Comparison of ENCODE assay signal across 1 cellular context in the genomic region with DNA sequence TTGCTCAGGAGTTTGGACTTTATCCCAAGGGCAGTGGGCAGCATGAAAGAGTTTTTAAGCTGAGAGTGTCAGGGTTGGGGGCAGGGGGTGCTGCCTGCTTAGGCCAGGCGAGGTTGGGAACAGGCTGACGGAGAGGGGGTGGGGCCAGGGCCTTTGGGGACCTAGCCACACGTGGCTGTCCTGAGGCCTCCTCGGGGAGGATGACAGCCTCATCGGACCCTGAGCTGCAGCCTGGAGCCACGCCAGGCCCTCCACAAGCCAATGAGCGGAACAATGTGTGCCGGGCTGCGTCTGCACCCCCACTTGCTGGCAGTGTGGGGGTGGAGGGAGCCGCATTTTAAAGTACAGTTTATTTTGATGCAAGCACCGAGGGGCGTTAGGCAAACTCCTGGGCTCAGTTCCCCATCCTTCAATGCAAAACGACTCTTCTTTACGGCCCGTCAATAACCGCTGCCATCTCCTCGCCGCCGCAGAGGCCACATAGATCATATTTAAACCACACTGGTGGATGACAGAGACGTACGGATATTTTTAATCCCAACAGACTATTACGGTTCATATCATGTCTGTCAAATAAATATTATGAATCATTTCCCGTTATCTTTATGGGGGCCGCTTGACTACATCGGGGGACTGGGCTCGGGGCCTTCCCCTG.
TF ChIP-seq lines count a peak whose summit lies in the region.

No MANE protein-coding gene starts in this region.

TF ChIP-seq in GM23338, 12 proteins besides CTCF, POLR2A, EP300 and RAD21:
- TF ChIP-seq, protein P1, sequence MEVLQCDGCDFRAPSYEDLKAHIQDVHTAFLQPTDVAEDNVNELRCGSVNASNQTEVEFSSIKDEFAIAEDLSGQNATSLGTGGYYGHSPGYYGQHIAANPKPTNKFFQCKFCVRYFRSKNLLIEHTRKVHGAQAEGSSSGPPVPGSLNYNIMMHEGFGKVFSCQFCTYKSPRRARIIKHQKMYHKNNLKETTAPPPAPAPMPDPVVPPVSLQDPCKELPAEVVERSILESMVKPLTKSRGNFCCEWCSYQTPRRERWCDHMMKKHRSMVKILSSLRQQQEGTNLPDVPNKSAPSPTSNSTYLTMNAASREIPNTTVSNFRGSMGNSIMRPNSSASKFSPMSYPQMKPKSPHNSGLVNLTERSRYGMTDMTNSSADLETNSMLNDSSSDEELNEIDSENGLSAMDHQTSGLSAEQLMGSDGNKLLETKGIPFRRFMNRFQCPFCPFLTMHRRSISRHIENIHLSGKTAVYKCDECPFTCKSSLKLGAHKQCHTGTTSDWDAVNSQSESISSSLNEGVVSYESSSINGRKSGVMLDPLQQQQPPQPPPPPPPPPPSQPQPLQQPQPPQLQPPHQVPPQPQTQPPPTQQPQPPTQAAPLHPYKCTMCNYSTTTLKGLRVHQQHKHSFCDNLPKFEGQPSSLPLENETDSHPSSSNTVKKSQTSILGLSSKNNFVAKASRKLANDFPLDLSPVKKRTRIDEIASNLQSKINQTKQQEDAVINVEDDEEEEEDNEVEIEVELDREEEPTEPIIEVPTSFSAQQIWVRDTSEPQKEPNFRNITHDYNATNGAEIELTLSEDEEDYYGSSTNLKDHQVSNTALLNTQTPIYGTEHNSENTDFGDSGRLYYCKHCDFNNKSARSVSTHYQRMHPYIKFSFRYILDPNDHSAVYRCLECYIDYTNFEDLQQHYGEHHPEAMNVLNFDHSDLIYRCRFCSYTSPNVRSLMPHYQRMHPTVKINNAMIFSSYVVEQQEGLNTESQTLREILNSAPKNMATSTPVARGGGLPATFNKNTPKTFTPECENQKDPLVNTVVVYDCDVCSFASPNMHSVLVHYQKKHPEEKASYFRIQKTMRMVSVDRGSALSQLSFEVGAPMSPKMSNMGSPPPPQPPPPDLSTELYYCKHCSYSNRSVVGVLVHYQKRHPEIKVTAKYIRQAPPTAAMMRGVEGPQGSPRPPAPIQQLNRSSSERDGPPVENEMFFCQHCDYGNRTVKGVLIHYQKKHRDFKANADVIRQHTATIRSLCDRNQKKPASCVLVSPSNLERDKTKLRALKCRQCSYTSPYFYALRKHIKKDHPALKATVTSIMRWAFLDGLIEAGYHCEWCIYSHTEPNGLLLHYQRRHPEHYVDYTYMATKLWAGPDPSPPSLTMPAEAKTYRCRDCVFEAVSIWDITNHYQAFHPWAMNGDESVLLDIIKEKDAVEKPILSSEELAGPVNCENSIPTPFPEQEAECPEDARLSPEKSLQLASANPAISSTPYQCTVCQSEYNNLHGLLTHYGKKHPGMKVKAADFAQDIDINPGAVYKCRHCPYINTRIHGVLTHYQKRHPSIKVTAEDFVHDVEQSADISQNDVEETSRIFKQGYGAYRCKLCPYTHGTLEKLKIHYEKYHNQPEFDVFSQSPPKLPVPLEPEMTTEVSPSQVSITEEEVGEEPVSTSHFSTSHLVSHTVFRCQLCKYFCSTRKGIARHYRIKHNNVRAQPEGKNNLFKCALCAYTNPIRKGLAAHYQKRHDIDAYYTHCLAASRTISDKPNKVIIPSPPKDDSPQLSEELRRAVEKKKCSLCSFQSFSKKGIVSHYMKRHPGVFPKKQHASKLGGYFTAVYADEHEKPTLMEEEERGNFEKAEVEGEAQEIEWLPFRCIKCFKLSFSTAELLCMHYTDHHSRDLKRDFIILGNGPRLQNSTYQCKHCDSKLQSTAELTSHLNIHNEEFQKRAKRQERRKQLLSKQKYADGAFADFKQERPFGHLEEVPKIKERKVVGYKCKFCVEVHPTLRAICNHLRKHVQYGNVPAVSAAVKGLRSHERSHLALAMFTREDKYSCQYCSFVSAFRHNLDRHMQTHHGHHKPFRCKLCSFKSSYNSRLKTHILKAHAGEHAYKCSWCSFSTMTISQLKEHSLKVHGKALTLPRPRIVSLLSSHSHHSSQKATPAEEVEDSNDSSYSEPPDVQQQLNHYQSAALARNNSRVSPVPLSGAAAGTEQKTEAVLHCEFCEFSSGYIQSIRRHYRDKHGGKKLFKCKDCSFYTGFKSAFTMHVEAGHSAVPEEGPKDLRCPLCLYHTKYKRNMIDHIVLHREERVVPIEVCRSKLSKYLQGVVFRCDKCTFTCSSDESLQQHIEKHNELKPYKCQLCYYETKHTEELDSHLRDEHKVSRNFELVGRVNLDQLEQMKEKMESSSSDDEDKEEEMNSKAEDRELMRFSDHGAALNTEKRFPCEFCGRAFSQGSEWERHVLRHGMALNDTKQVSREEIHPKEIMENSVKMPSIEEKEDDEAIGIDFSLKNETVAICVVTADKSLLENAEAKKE (CRISPR knock-in tag; IDR thresholded peaks at IDR 0.05): no peak
- TF ChIP-seq EZH2phosphoT487 (IDR thresholded peaks at IDR 0.05; ENCODE audit: unreplicated experiment) (no peak), NANOG (IDR thresholded peaks at IDR 0.05; ENCODE audit: borderline replicate concordance) (no peak), POLR2AphosphoS5 (IDR thresholded peaks at IDR 0.05; ENCODE audit: low read depth) (no peak), STAT1 (IDR thresholded peaks at IDR 0.05; ENCODE audit: unreplicated experiment) (no peak), JUNB (IDR thresholded peaks at IDR 0.05; ENCODE audit: unreplicated experiment) (no peak), ZNF114 (CRISPR knock-in tag; IDR thresholded peaks at IDR 0.05) (no peak), CREB1 (CRISPR knock-in tag; IDR thresholded peaks at IDR 0.05; ENCODE audit: low read depth) (no peak), ZNF331 (CRISPR knock-in tag; IDR thresholded peaks at IDR 0.05; ENCODE audit: low read depth) (no peak), EZH2 (IDR thresholded peaks at IDR 0.05; ENCODE audit: low read depth, unreplicated experiment) (no peak)
- TF ChIP-seq, protein P2, sequence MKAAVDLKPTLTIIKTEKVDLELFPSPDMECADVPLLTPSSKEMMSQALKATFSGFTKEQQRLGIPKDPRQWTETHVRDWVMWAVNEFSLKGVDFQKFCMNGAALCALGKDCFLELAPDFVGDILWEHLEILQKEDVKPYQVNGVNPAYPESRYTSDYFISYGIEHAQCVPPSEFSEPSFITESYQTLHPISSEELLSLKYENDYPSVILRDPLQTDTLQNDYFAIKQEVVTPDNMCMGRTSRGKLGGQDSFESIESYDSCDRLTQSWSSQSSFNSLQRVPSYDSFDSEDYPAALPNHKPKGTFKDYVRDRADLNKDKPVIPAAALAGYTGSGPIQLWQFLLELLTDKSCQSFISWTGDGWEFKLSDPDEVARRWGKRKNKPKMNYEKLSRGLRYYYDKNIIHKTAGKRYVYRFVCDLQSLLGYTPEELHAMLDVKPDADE (IDR thresholded peaks at IDR 0.05): no peak
- TF ChIP-seq, protein P3, sequence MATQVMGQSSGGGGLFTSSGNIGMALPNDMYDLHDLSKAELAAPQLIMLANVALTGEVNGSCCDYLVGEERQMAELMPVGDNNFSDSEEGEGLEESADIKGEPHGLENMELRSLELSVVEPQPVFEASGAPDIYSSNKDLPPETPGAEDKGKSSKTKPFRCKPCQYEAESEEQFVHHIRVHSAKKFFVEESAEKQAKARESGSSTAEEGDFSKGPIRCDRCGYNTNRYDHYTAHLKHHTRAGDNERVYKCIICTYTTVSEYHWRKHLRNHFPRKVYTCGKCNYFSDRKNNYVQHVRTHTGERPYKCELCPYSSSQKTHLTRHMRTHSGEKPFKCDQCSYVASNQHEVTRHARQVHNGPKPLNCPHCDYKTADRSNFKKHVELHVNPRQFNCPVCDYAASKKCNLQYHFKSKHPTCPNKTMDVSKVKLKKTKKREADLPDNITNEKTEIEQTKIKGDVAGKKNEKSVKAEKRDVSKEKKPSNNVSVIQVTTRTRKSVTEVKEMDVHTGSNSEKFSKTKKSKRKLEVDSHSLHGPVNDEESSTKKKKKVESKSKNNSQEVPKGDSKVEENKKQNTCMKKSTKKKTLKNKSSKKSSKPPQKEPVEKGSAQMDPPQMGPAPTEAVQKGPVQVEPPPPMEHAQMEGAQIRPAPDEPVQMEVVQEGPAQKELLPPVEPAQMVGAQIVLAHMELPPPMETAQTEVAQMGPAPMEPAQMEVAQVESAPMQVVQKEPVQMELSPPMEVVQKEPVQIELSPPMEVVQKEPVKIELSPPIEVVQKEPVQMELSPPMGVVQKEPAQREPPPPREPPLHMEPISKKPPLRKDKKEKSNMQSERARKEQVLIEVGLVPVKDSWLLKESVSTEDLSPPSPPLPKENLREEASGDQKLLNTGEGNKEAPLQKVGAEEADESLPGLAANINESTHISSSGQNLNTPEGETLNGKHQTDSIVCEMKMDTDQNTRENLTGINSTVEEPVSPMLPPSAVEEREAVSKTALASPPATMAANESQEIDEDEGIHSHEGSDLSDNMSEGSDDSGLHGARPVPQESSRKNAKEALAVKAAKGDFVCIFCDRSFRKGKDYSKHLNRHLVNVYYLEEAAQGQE (IDR thresholded peaks at IDR 0.05; ENCODE audit: unreplicated experiment): no peak
